In genomic region chr2:224884188-224884587, GRCh38 we compare ENCODE assay signal across 14 cellular contexts.
DNase-seq lines count a peak whose midpoint lies in the region; ATAC-seq, FAIRE-seq and TF ChIP-seq lines count a peak whose summit lies in the region.
"Had no signal": no experiment of that assay in that cellular context is flagged by ENCODE, and none has a peak within 500 bp of the region (broad histone marks: within the 10 kb centered on the region; RNA-seq: fewer than 3 reads in every experiment).

No MANE protein-coding gene starts in this region.

- no peaks in the 10 kb centered on the region for H3K9me3 Mint-ChIP-seq in activated CD4-positive, alpha-beta T cell treated with anti-CD3 and anti-CD28 coated beads for 36 hours (ENCODE audit: low read depth)

- no peak overlapping the region for H3K4me3 Mint-ChIP-seq in activated CD4-positive, alpha-beta T cell treated with anti-CD3 and anti-CD28 coated beads for 36 hours

- no peaks in the 10 kb centered on the region for H3K4me1 ChIP-seq in gastrocnemius medialis
- H3K4me1 ChIP-seq in kidney (ENCODE audit: control insufficient read depth in 1 of 2, insufficient read depth in 1 of 2, low read depth in 1 of 2, low read length in 2 of 2), result no peaks in the 10 kb centered on the region
- H3K4me1 ChIP-seq: parathyroid adenoma had no signal

- H3K36me3 ChIP-seq in gastrocnemius medialis, result no peaks in the 10 kb centered on the region
- no peaks in the 10 kb centered on the region for H3K36me3 ChIP-seq in kidney (ENCODE audit: control insufficient read depth in 1 of 2, insufficient read depth in 2 of 2, low read length in 2 of 2)
- H3K36me3 ChIP-seq: esophagus squamous epithelium had no signal

- H3K27ac ChIP-seq in gastrocnemius medialis (no peak overlapping the region), kidney (ENCODE audit: low read depth in 2 of 2, low read length in 2 of 2) (no peak overlapping the region)
- H3K27ac ChIP-seq: esophagus squamous epithelium, parathyroid adenoma had no signal

- TF ChIP-seq POLR2A in gastrocnemius medialis (IDR thresholded peaks at IDR 0.05), result no peak

- peaks cover 75% of the 10 kb centered on the region for H3K36me3 Mint-ChIP-seq in activated CD4-positive, alpha-beta T cell treated with anti-CD3 and anti-CD28 coated beads for 36 hours (ENCODE audit: low read depth)

- CTCF ChIA-PET in activated CD4-positive, alpha-beta T cell treated with anti-CD3 and anti-CD28 coated beads for 36 hours (lab: Charles Lee), result interaction anchor here (0.7 to 4.2 kb wide), 8 partner anchors 9 to 492 kb away, joined by 3 to 17 read pairs (median 5); no protein-coding TSS in a partner anchor

- H3K4me1 Mint-ChIP-seq in activated CD4-positive, alpha-beta T cell treated with anti-CD3 and anti-CD28 coated beads for 36 hours, result peaks cover 58% of the 10 kb centered on the region

- H3K4me3 ChIP-seq in gastrocnemius medialis, result no peak overlapping the region
- H3K4me3 ChIP-seq in kidney (ENCODE audit: low read length in 2 of 2), result no peak overlapping the region
- H3K4me3 ChIP-seq: esophagus squamous epithelium had no signal

- in situ Hi-C loops in gastrocnemius medialis (cut with MboI; ENCODE audit: low sequenced_read_pairs in 4 of 4), result no loop called here

- no peak for ATAC-seq in activated CD4-positive, alpha-beta T cell treated with anti-CD3 and anti-CD28 coated beads for 36 hours
- ATAC-seq in gastrocnemius medialis, result peak; percentile 39 to 87

- H3K9me3 ChIP-seq in gastrocnemius medialis (no peaks in the 10 kb centered on the region), kidney (ENCODE audit: control insufficient read depth in 1 of 2, low read length in 2 of 2) (no peaks in the 10 kb centered on the region)
- H3K9me3 ChIP-seq: esophagus squamous epithelium had no signal

- no peaks in the 10 kb centered on the region for H3K27me3 Mint-ChIP-seq in activated CD4-positive, alpha-beta T cell treated with anti-CD3 and anti-CD28 coated beads for 36 hours

- no peak overlapping the region for H3K9ac ChIP-seq in kidney (ENCODE audit: low read length in 2 of 2)
- H3K9ac ChIP-seq: parathyroid adenoma had no signal

- intact Hi-C loops in activated CD4-positive, alpha-beta T cell treated with anti-CD3 and anti-CD28 coated beads for 36 hours (cut with DNase I, micrococcal nuclease), result no loop called here
- intact Hi-C loops in gastrocnemius medialis (cut with DNase I; ENCODE audit: low total_unique reads) (no loop called here), cardiac septum (cut with DNase I) (no loop called here), kidney (cut with DNase I) (no loop called here)

- no peak for FAIRE-seq in kidney (lab: Jason Lieb, UNC)

- H3K27me3 ChIP-seq in gastrocnemius medialis, result no peaks in the 10 kb centered on the region
- H3K27me3 ChIP-seq: esophagus squamous epithelium had no signal

- peak overlapping the region; percentile 13 for H3K27ac Mint-ChIP-seq in activated CD4-positive, alpha-beta T cell treated with anti-CD3 and anti-CD28 coated beads for 36 hours

- no peak for TF ChIP-seq CTCF in gastrocnemius medialis (IDR thresholded peaks at IDR 0.05 in 4 of 5, conservative IDR thresholded peaks at IDR 0.05 in 1 of 5)
- TF ChIP-seq CTCF in kidney (IDR thresholded peaks at IDR 0.05; ENCODE audit: borderline replicate concordance, extremely low read depth, insufficient read depth), result no peak

- no peak for DNase-seq in activated CD4-positive, alpha-beta T cell treated with anti-CD3 and anti-CD28 coated beads for 36 hours
- DNase-seq in activated CD4-positive, alpha-beta T cell treated with anti-CD3 and anti-CD28 coated beads, Interleukin-2, amount 50 U/mL, for 1 hour, result no peak
- DNase-seq in NOMO-1 (lab: John Stamatoyannopoulos, UW; ENCODE audit: unreplicated experiment in 2 of 2), result peak; percentile 79 to 91
- peak; percentile 76 for DNase-seq in fibroblast of gingiva (ENCODE audit: low read depth)
- DNase-seq in gastrocnemius medialis, result peak in 1 of 2 donors; percentile 17
- DNase-seq in cardiac septum (ENCODE audit: low spot score), result no peak
- DNase-seq in kidney, result no peak
- DNase-seq in NCI-H2227 treated with DMSO at 0.1 percent for 48 hours (lab: John Stamatoyannopoulos, UW), result no peak
- DNase-seq: activated T-cell treated with anti-CD3 and anti-CD28 coated beads, Interleukin-2, amount 50 U/mL, for 1 hour; central memory CD4-positive, alpha-beta T cell; esophagus squamous epithelium; NCI-H1930; stimulated activated CD4-positive, alpha-beta T cell treated with anti-CD3 and anti-CD28 coated beads, Interleukin-2, amount 100 ng/mL, for 24 hours had no signal

- POLR2A ChIA-PET in activated CD4-positive, alpha-beta T cell treated with anti-CD3 and anti-CD28 coated beads for 36 hours (lab: Charles Lee), result interaction anchor here (0.7 kb wide), 1 partner anchor 383 kb away, joined by 3 read pairs; no protein-coding TSS in a partner anchor

Comparison
In these comparisons a context has a peak if more than half of its experiments do, and no peak if none do; other contexts are left out.
1. DNase-seq: peak in NOMO-1 (2 of 2) and fibroblast of gingiva (single experiment); none in activated CD4-positive, alpha-beta T cell treated with anti-CD3 and anti-CD28 coated beads for 36 hours (single experiment), activated CD4-positive, alpha-beta T cell treated with anti-CD3 and anti-CD28 coated beads, Interleukin-2, amount 50 U/mL, for 1 hour (single experiment), cardiac septum (single experiment), kidney (single experiment) and NCI-H2227 treated with DMSO at 0.1 percent for 48 hours (single experiment).